8 cellular contexts compared by ENCODE assay signal in the genomic region with DNA sequence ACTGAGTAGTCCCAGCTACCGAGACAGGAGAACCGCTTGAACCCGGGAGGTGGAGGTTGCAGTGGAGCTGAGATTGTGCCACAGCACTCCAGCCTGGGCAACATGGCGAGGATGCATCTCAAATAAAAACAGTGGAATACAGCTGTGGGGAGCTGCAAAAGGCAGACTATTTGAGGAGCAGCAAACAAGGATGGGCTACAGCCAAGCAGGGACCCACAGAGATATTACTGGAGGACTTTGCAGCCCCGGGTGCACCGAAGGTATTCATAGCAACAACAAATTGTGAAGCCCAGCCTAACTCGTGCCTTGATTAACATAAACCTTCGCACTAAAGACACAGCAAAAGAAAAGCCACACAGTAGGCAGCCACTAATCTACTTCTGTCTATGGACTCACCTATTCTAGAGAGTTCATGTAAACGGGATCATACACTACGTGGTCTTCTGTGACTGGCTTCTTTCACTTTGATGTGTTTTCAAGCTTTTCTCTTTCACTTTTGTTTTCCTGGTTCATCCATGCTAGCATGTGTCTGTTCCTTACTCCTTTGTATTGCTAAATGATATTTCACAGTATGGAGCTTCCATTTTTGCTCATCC. TPM values are rescaled to one million over a fixed set of nuclear protein-coding genes. Genes with fewer than 3 reads are reported as not detected.
DNase-seq lines count a peak whose midpoint lies in the region; ATAC-seq and TF ChIP-seq lines count a peak whose summit lies in the region.

No MANE protein-coding gene starts in this region.

- intact Hi-C loops in right lobe of liver (cut with DNase I): no loop called here

- H3K36me3 ChIP-seq in right lobe of liver: no peaks in the 10 kb centered on the region

- H3K9me3 ChIP-seq in right lobe of liver: no peaks in the 10 kb centered on the region

- H3K27ac ChIP-seq in right lobe of liver (peak overlapping the region in 2 of 3 donors; percentile 36 to 41), foreskin keratinocyte (no peak overlapping the region)

- TF ChIP-seq CTCF in AG10803 (conservative IDR thresholded peaks at IDR 0.05; ENCODE audit: low read length) (no peak), WI38 (IDR thresholded peaks at IDR 0.05; ENCODE audit: low read depth, low read length) (no peak), right lobe of liver (IDR thresholded peaks at IDR 0.05) (no peak), foreskin keratinocyte (conservative IDR thresholded peaks at IDR 0.05) (no peak)

- 63% methylated on average over 8 of the region's 10 CpGs for WGBS in right lobe of liver (ENCODE audit: insufficient coverage, low coverage, low lambda C conversion rate, missing lambda C conversion rate)

- H3K4me3 ChIP-seq in AG10803 (ENCODE audit: low read length) (peak overlapping the region; percentile 46), WI38 (ENCODE audit: low read depth, low read length) (peak overlapping the region; percentile 31), right lobe of liver (peak overlapping the region in 2 of 3 donors; percentile 4 to 8)

- H3K27me3 ChIP-seq in right lobe of liver: no peaks in the 10 kb centered on the region
- no peaks in the 10 kb centered on the region for H3K27me3 ChIP-seq in foreskin keratinocyte

- TF ChIP-seq POLR2A in right lobe of liver (IDR thresholded peaks at IDR 0.05): no peak

- ATAC-seq in HG02571 (IDR thresholded peaks at IDR 0.05; ENCODE audit: unreplicated experiment): peak; percentile 56
- peak; percentile 59 to 82 (median 67) for ATAC-seq in right lobe of liver
- no peak for ATAC-seq in HG02623 (IDR thresholded peaks at IDR 0.05; ENCODE audit: unreplicated experiment)
- no peak for ATAC-seq in foreskin keratinocyte

- H3K4me1 ChIP-seq in right lobe of liver (peaks cover 0 to 6% (median 0%) of the 10 kb centered on the region in 4 donors), foreskin keratinocyte (no peaks in the 10 kb centered on the region)

- DNase-seq in AG10803 (ENCODE audit: low read depth): peak; percentile 40
- DNase-seq in right lobe of liver: no peak
- no peak for DNase-seq in DMS53 treated with DMSO at 0.1 percent for 48 hours (lab: John Stamatoyannopoulos, UW; ENCODE audit: unreplicated experiment)
- no peak for DNase-seq in foreskin keratinocyte
- no peak for DNase-seq in GOT3 (lab: John Stamatoyannopoulos, UW)

RNA-seq across cellular contexts. Expression of a gene that starts 34.0 kb away (rescaled TPM):
- total RNA-seq in right lobe of liver (10 to 100 TPM in 1 of 6 experiments, 1 to 10 TPM in 5; 2.1 to 11.4 (median 3.4) TPM), foreskin keratinocyte (0.53 and 2.3 TPM in 2 replicates)
- 0.17 and 0.72 TPM in 2 replicates for polyA plus RNA-seq in foreskin keratinocyte

Comparison
In these comparisons a context has a peak if more than half of its experiments do, and no peak if none do; other contexts are left out.
1. ATAC-seq: peak in HG02571 (single experiment) and right lobe of liver (4 of 4); none in HG02623 (single experiment) and foreskin keratinocyte (single experiment).
2. Peak in every context shown above with its lines, with median percentiles within 50 percentile points of each other: H3K4me3 ChIP-seq.